ENCODE assay signal across 12 cellular contexts in genomic region chr3:157082305-157082981, GRCh38.
DNase-seq lines count a peak whose midpoint lies in the region; ATAC-seq and TF ChIP-seq lines count a peak whose summit lies in the region.
"Had no signal": no experiment of that assay in that cellular context is flagged by ENCODE, and none has a peak within 500 bp of the region (broad histone marks: within the 10 kb centered on the region; RNA-seq: fewer than 3 reads in every experiment).

No MANE protein-coding gene starts in this region.

- TF ChIP-seq CTCF in RWPE2 (IDR thresholded peaks at IDR 0.05; ENCODE audit: poor library complexity, severe bottlenecking) (no peak), fibroblast of lung (conservative IDR thresholded peaks at IDR 0.05 in 1 of 2, IDR thresholded peaks at IDR 0.05 in 1 of 2; ENCODE audit: low read depth in 1 of 2, low read length in 2 of 2) (no peak), lower lobe of right lung (IDR thresholded peaks at IDR 0.05) (no peak)

- ATAC-seq in GM19035 (IDR thresholded peaks at IDR 0.05; ENCODE audit: unreplicated experiment): peak; percentile 3
- peak; percentile 68 for ATAC-seq in RWPE2 (ENCODE audit: low read depth)
- no peak for ATAC-seq in lower lobe of right lung

- H3K36me3 ChIP-seq in RWPE2 (ENCODE audit: low read depth): no peaks in the 10 kb centered on the region
- no peaks in the 10 kb centered on the region for H3K36me3 ChIP-seq in fibroblast of lung (ENCODE audit: control insufficient read depth, insufficient read depth, low read length)
- no peaks in the 10 kb centered on the region for H3K36me3 ChIP-seq in lower lobe of right lung
- H3K36me3 ChIP-seq: ascending aorta, WERI-Rb-1 had no signal

- H4K20me1 ChIP-seq in fibroblast of lung (ENCODE audit: control insufficient read depth, extremely low read depth, insufficient read depth, low read length): no peaks in the 10 kb centered on the region

- H3K79me2 ChIP-seq in fibroblast of lung (ENCODE audit: control insufficient read depth, insufficient read depth, low read length): no peaks in the 10 kb centered on the region

- no peak overlapping the region for H2AFZ ChIP-seq in fibroblast of lung (ENCODE audit: low read length)

- H3K4me3 ChIP-seq in RWPE2 (ENCODE audit: severe bottlenecking) (no peak overlapping the region), fibroblast of lung (replicated peaks in 1 of 4; ENCODE audit: control extremely low read depth in 1 of 4, insufficient read depth in 1 of 4, low read depth in 3 of 4, low read length in 4 of 4) (no peak overlapping the region), lower lobe of right lung (no peak overlapping the region)
- H3K4me3 ChIP-seq: ascending aorta, GM12878 had no signal

- DNase-seq in RWPE2 (ENCODE audit: low spot score) (no peak), fibroblast of lung (ENCODE audit: low read depth in 2 of 2) (peak; percentile 84 to 89), renal cortical epithelial cell (ENCODE audit: low read depth) (peak; percentile 94), DMS79 treated with DMSO at 0.1 percent for 48 hours (lab: John Stamatoyannopoulos, UW) (no peak), lower lobe of right lung (no peak), DMS 273 treated with DMSO at 0.1 percent for 48 hours (lab: John Stamatoyannopoulos, UW) (no peak)
- no peak for DNase-seq in effector CD4-positive, alpha-beta T cell
- DNase-seq: NCI-H1048 had no signal

- H3K27ac ChIP-seq in RWPE2 (ENCODE audit: poor library complexity, severe bottlenecking) (peak overlapping the region; percentile 96), fibroblast of lung (ENCODE audit: insufficient read depth, low read length) (peak overlapping the region; percentile 45), lower lobe of right lung (no peak overlapping the region)
- H3K27ac ChIP-seq: ascending aorta, WERI-Rb-1 had no signal

- no peaks in the 10 kb centered on the region for H3K27me3 ChIP-seq in RWPE2 (ENCODE audit: insufficient read depth, poor library complexity, severe bottlenecking)
- H3K27me3 ChIP-seq in fibroblast of lung (ENCODE audit: control insufficient read depth, insufficient read depth, low read length): no peaks in the 10 kb centered on the region
- no peaks in the 10 kb centered on the region for H3K27me3 ChIP-seq in lower lobe of right lung (ENCODE audit: low read depth)
- H3K27me3 ChIP-seq: ascending aorta had no signal

- no peak overlapping the region for H3K9ac ChIP-seq in fibroblast of lung (ENCODE audit: insufficient read depth, low read length)

- H3K4me1 ChIP-seq in RWPE2 (ENCODE audit: insufficient read depth, poor library complexity, severe bottlenecking): peaks cover 37% of the 10 kb centered on the region
- H3K4me1 ChIP-seq in fibroblast of lung (ENCODE audit: control insufficient read depth, extremely low read depth, insufficient read depth, low read length): peaks cover 21% of the 10 kb centered on the region
- peaks cover 12% of the 10 kb centered on the region for H3K4me1 ChIP-seq in lower lobe of right lung

- intact Hi-C loops in lower lobe of right lung (cut with DNase I): loop anchor here (10.0 kb wide), 1 partner anchor 52 kb away; no protein-coding TSS in a partner anchor

- H3K9me3 ChIP-seq in RWPE2 (ENCODE audit: severe bottlenecking) (no peaks in the 10 kb centered on the region), fibroblast of lung (ENCODE audit: control insufficient read depth, insufficient read depth, low read depth, low read length) (no peaks in the 10 kb centered on the region), lower lobe of right lung (no peaks in the 10 kb centered on the region)
- H3K9me3 ChIP-seq: ascending aorta had no signal

- H3K4me2 ChIP-seq in fibroblast of lung (ENCODE audit: extremely low read depth, insufficient read depth, low read length): no peak overlapping the region

Comparison
In these comparisons a context has a peak if more than half of its experiments do, and no peak if none do; other contexts are left out.
1. ATAC-seq: peak in GM19035 (single experiment) and RWPE2 (single experiment); none in lower lobe of right lung (0 of 2).
2. DNase-seq: peak in fibroblast of lung (2 of 2) and renal cortical epithelial cell (single experiment); none in RWPE2 (single experiment), DMS79 treated with DMSO at 0.1 percent for 48 hours (single experiment), lower lobe of right lung (single experiment), DMS 273 treated with DMSO at 0.1 percent for 48 hours (single experiment) and effector CD4-positive, alpha-beta T cell (single experiment).